In the genomic region with DNA sequence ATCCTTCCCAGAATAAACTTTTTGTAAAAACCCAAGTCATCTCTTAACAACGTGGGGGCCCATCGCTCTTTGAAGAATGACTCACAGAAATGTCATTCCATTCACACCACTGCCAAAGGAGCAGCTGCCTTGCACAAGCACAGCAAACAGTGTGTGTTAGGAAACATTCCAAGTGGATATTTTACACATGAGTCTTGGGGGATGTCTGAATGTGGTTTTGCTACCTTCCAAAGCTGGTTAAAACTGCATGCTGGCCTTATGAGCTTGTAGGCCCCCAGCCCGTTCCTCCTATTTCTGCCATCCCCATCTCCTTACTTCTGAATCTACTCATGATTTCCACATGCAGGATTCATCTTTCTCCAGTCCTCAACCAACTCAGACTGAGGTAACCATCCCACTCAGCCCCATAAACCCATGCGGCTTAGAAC, we compare ENCODE assay signal across 11 cellular contexts.
DNase-seq lines count a peak whose midpoint lies in the region; ATAC-seq lines count a peak whose summit lies in the region.
"Had no signal": no experiment of that assay in that cellular context is flagged by ENCODE, and none has a peak within 500 bp of the region (broad histone marks: within the 10 kb centered on the region; RNA-seq: fewer than 3 reads in every experiment).

No MANE protein-coding gene starts in this region.

- H3K27me3 ChIP-seq in mesendoderm (ENCODE audit: insufficient read depth, low read length, poor library complexity) (no peaks in the 10 kb centered on the region), HAP-1 (ENCODE audit: low read depth) (no peaks in the 10 kb centered on the region)
- H3K27me3 ChIP-seq: spleen had no signal

- H2BK5ac ChIP-seq in mesendoderm (ENCODE audit: low read length): no peak overlapping the region

- H3K27ac ChIP-seq in mesendoderm (ENCODE audit: low read depth, low read length): no peak overlapping the region
- H3K27ac ChIP-seq: spleen had no signal

- H3K4me2 ChIP-seq in mesendoderm (ENCODE audit: low read length): no peak overlapping the region

- H2AK5ac ChIP-seq in mesendoderm (ENCODE audit: low read length): no peak overlapping the region

- H3K4me1 ChIP-seq in mesendoderm (ENCODE audit: control insufficient read depth, low read depth, low read length) (peaks cover 2% of the 10 kb centered on the region), HAP-1 (no peaks in the 10 kb centered on the region; the same call in 1 of the 2 replicates)
- H3K4me1 ChIP-seq: spleen had no signal

- H2BK120ac ChIP-seq in mesendoderm (ENCODE audit: low read depth, low read length): no peak overlapping the region

- peak; percentile 66 for DNase-seq in AG08396 (ENCODE audit: low spot score)
- DNase-seq in HT1080 (ENCODE audit: low read depth): peak; percentile 73
- DNase-seq in brain pericyte (ENCODE audit: low read depth, low spot score): peak; percentile 67
- peak; percentile 67 for DNase-seq in mesendoderm
- DNase-seq in HAP-1 (ENCODE audit: low spot score in 2 of 2): no peak
- DNase-seq in NK-92 (lab: John Stamatoyannopoulos, UW; ENCODE audit: unreplicated experiment): no peak
- DNase-seq: CD4-positive, alpha-beta memory T cell; midbrain; spleen had no signal

- H3K79me1 ChIP-seq in mesendoderm (ENCODE audit: low read length): no peaks in the 10 kb centered on the region

- H3K4me3 ChIP-seq in mesendoderm (ENCODE audit: low read length) (no peak overlapping the region), HAP-1 (no peak overlapping the region)
- H3K4me3 ChIP-seq: spleen had no signal

- ATAC-seq in GM18861 (IDR thresholded peaks at IDR 0.05; ENCODE audit: unreplicated experiment) (no peak), GM19395 (IDR thresholded peaks at IDR 0.05; ENCODE audit: unreplicated experiment) (no peak)

- no peak overlapping the region for H3K4ac ChIP-seq in mesendoderm (ENCODE audit: low read depth, low read length)

- H3K23ac ChIP-seq in mesendoderm (ENCODE audit: low read length): no peak overlapping the region

- H3K56ac ChIP-seq in mesendoderm (ENCODE audit: low read length): no peak overlapping the region

- no peak overlapping the region for H4K5ac ChIP-seq in mesendoderm (ENCODE audit: low read length)

- no peak overlapping the region for H4K8ac ChIP-seq in mesendoderm (ENCODE audit: low read depth, low read length)

- H3K18ac ChIP-seq in mesendoderm (ENCODE audit: low read length): no peak overlapping the region

- WGBS in mesendoderm (ENCODE audit: extremely low coverage, insufficient coverage, low lambda C conversion rate): no CpG with 5 or more reads among the region's 4 CpGs

- H3K9ac ChIP-seq in mesendoderm (ENCODE audit: low read length): no peak overlapping the region

- H3K79me2 ChIP-seq in mesendoderm (ENCODE audit: control insufficient read depth, insufficient read depth, low read length): no peaks in the 10 kb centered on the region

- in situ Hi-C loops in HAP-1 (cut with MboI; ENCODE audit: low sequenced_read_pairs): no loop called here

- H3K36me3 ChIP-seq in mesendoderm (ENCODE audit: control insufficient read depth, insufficient read depth, low read length) (no peaks in the 10 kb centered on the region), HAP-1 (replicated peaks) (no peaks in the 10 kb centered on the region)
- H3K36me3 ChIP-seq: spleen had no signal

- no peaks in the 10 kb centered on the region for H3K9me3 ChIP-seq in HAP-1
- H3K9me3 ChIP-seq: spleen had no signal

- H2BK15ac ChIP-seq in mesendoderm (replicated peaks; ENCODE audit: low read depth): no peak overlapping the region

Comparison
In these comparisons a context has a peak if more than half of its experiments do, and no peak if none do; other contexts are left out.
1. DNase-seq: peak in AG08396 (single experiment), HT1080 (single experiment), brain pericyte (single experiment) and mesendoderm (single experiment); none in HAP-1 (0 of 2) and NK-92 (single experiment).